ENCODE assay signal across 1 cellular context in genomic region chr19:38270587-38271167, GRCh38.
TF ChIP-seq lines count a peak whose summit lies in the region.

No MANE protein-coding gene starts in this region.

TF ChIP-seq in HEK293, 187 proteins besides CTCF, POLR2A, EP300 and RAD21 (continued from another document and continues in another):
- TF ChIP-seq, protein P1, sequence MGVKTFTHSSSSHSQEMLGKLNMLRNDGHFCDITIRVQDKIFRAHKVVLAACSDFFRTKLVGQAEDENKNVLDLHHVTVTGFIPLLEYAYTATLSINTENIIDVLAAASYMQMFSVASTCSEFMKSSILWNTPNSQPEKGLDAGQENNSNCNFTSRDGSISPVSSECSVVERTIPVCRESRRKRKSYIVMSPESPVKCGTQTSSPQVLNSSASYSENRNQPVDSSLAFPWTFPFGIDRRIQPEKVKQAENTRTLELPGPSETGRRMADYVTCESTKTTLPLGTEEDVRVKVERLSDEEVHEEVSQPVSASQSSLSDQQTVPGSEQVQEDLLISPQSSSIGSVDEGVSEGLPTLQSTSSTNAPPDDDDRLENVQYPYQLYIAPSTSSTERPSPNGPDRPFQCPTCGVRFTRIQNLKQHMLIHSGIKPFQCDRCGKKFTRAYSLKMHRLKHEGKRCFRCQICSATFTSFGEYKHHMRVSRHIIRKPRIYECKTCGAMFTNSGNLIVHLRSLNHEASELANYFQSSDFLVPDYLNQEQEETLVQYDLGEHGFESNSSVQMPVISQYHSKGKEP (tag by site-specific recombination; IDR thresholded peaks at IDR 0.05): peak; percentile 83
- TF ChIP-seq ZNF776 (tag by site-specific recombination; IDR thresholded peaks at IDR 0.05; ENCODE audit: borderline replicate concordance) (no peak), ZNF239 (tag by site-specific recombination; IDR thresholded peaks at IDR 0.05) (no peak), ZFP69B (tag by site-specific recombination; IDR thresholded peaks at IDR 0.05) (peak; percentile 60), ZNF223 (tag by site-specific recombination; IDR thresholded peaks at IDR 0.05) (no peak), ZNF121 (tag by site-specific recombination; IDR thresholded peaks at IDR 0.05) (no peak), ZNF19 (tag by site-specific recombination; IDR thresholded peaks at IDR 0.05; ENCODE audit: low read depth) (no peak), ZNF623 (tag by site-specific recombination; IDR thresholded peaks at IDR 0.05) (no peak), SP2 (tag by site-specific recombination; IDR thresholded peaks at IDR 0.05) (no peak), YY2 (tag by site-specific recombination; IDR thresholded peaks at IDR 0.05) (no peak; the same call in 1 of the 2 replicates), KLF7 (tag by site-specific recombination; IDR thresholded peaks at IDR 0.05; ENCODE audit: borderline replicate concordance) (peak; percentile 62; the same call in 1 of the 2 replicates), ZNF23 (tag by site-specific recombination; IDR thresholded peaks at IDR 0.05; ENCODE audit: borderline replicate concordance) (no peak), ZNF677 (tag by site-specific recombination; IDR thresholded peaks at IDR 0.05) (no peak), ZNF792 (tag by site-specific recombination; IDR thresholded peaks at IDR 0.05) (no peak), TRIM28 (IDR thresholded peaks at IDR 0.05; ENCODE audit: borderline replicate concordance, low read length) (no peak), ZNF280D (tag by site-specific recombination; IDR thresholded peaks at IDR 0.05) (no peak), ZBTB48 (tag by site-specific recombination; IDR thresholded peaks at IDR 0.05) (no peak), KLF16 (tag by site-specific recombination; IDR thresholded peaks at IDR 0.05) (no peak), ZNF350 (tag by site-specific recombination; IDR thresholded peaks at IDR 0.05) (no peak), HOXD13 (CRISPR knock-in tag; IDR thresholded peaks at IDR 0.05; ENCODE audit: borderline replicate concordance) (no peak), HOXC10 (CRISPR knock-in tag; IDR thresholded peaks at IDR 0.05) (no peak), ZNF510 (tag by site-specific recombination; IDR thresholded peaks at IDR 0.05; ENCODE audit: insufficient replicate concordance) (no peak), ZNF529 (tag by site-specific recombination; IDR thresholded peaks at IDR 0.05; ENCODE audit: insufficient replicate concordance) (no peak), ZSCAN4 (tag by site-specific recombination; IDR thresholded peaks at IDR 0.05) (no peak), GLIS1 (tag by site-specific recombination; IDR thresholded peaks at IDR 0.05) (peak; percentile 99), ZFP3 (tag by site-specific recombination; IDR thresholded peaks at IDR 0.05; ENCODE audit: low read depth) (0 out of 2 replicates have a peak, but pooled peaks have one; percentile 51), ZSCAN30 (tag by site-specific recombination; IDR thresholded peaks at IDR 0.05) (no peak), ZNF521 (tag by site-specific recombination; IDR thresholded peaks at IDR 0.05) (no peak), YY1 (tag by site-specific recombination; IDR thresholded peaks at IDR 0.05) (no peak), MYNN (tag by site-specific recombination; IDR thresholded peaks at IDR 0.05; ENCODE audit: borderline replicate concordance) (no peak), ZNF37A (tag by site-specific recombination; IDR thresholded peaks at IDR 0.05) (no peak), ZNF404 (tag by site-specific recombination; IDR thresholded peaks at IDR 0.05) (no peak), ZNF311 (tag by site-specific recombination; IDR thresholded peaks at IDR 0.05; ENCODE audit: borderline replicate concordance) (no peak), SALL2 (tag by site-specific recombination; IDR thresholded peaks at IDR 0.05; ENCODE audit: borderline replicate concordance) (no peak), ZBTB8A (tag by site-specific recombination; IDR thresholded peaks at IDR 0.05) (peak; percentile 73), ZNF658 (tag by site-specific recombination; IDR thresholded peaks at IDR 0.05) (no peak), ZNF416 (tag by site-specific recombination; IDR thresholded peaks at IDR 0.05) (no peak), ZNF580 (tag by site-specific recombination; IDR thresholded peaks at IDR 0.05) (no peak), ZBTB7A (tag by site-specific recombination; IDR thresholded peaks at IDR 0.05; ENCODE audit: low read depth) (no peak), ZNF530 (tag by site-specific recombination; IDR thresholded peaks at IDR 0.05; ENCODE audit: low read depth) (no peak), ZNF175 (tag by site-specific recombination; IDR thresholded peaks at IDR 0.05) (no peak), ZNF155 (tag by site-specific recombination; IDR thresholded peaks at IDR 0.05) (no peak), ZNF585B (tag by site-specific recombination; IDR thresholded peaks at IDR 0.05) (no peak), ZNF660 (tag by site-specific recombination; IDR thresholded peaks at IDR 0.05) (no peak), ZBTB20 (tag by site-specific recombination; IDR thresholded peaks at IDR 0.05) (peak; percentile 18; the same call in 1 of the 2 replicates), ZNF169 (tag by site-specific recombination; IDR thresholded peaks at IDR 0.05) (no peak), ZNF114 (tag by site-specific recombination; IDR thresholded peaks at IDR 0.05) (no peak), WT1 (tag by site-specific recombination; IDR thresholded peaks at IDR 0.05) (peak; percentile 91), ZNF266 (tag by site-specific recombination; IDR thresholded peaks at IDR 0.05; ENCODE audit: low read depth) (no peak), ZNF426 (tag by site-specific recombination; IDR thresholded peaks at IDR 0.05) (no peak), ZNF202 (tag by site-specific recombination; IDR thresholded peaks at IDR 0.05; ENCODE audit: borderline replicate concordance) (no peak)
- TF ChIP-seq, protein P2, sequence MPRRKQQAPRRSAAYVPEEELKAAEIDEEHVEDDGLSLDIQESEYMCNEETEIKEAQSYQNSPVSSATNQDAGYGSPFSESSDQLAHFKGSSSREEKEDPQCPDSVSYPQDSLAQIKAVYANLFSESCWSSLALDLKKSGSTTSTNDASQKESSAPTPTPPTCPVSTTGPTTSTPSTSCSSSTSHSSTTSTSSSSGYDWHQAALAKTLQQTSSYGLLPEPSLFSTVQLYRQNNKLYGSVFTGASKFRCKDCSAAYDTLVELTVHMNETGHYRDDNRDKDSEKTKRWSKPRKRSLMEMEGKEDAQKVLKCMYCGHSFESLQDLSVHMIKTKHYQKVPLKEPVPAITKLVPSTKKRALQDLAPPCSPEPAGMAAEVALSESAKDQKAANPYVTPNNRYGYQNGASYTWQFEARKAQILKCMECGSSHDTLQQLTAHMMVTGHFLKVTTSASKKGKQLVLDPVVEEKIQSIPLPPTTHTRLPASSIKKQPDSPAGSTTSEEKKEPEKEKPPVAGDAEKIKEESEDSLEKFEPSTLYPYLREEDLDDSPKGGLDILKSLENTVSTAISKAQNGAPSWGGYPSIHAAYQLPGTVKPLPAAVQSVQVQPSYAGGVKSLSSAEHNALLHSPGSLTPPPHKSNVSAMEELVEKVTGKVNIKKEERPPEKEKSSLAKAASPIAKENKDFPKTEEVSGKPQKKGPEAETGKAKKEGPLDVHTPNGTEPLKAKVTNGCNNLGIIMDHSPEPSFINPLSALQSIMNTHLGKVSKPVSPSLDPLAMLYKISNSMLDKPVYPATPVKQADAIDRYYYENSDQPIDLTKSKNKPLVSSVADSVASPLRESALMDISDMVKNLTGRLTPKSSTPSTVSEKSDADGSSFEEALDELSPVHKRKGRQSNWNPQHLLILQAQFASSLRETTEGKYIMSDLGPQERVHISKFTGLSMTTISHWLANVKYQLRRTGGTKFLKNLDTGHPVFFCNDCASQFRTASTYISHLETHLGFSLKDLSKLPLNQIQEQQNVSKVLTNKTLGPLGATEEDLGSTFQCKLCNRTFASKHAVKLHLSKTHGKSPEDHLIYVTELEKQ (tag by site-specific recombination; IDR thresholded peaks at IDR 0.05; ENCODE audit: borderline replicate concordance): no peak; the same call in none of the 2 replicates
- TF ChIP-seq, protein P3, sequence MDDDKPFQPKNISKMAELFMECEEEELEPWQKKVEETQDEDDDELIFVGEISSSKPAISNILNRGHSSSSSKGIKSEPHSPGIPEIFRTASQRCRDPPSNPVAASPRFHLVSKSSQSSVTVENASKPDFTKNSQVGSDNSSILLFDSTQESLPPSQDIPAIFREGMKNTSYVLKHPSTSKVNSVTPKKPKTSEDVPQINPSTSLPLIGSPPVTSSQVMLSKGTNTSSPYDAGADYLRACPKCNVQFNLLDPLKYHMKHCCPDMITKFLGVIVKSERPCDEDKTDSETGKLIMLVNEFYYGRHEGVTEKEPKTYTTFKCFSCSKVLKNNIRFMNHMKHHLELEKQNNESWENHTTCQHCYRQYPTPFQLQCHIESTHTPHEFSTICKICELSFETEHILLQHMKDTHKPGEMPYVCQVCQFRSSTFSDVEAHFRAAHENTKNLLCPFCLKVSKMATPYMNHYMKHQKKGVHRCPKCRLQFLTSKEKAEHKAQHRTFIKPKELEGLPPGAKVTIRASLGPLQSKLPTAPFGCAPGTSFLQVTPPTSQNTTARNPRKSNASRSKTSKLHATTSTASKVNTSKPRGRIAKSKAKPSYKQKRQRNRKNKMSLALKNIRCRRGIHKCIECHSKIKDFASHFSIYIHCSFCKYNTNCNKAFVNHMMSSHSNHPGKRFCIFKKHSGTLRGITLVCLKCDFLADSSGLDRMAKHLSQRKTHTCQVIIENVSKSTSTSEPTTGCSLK (tag by site-specific recombination; IDR thresholded peaks at IDR 0.05): no peak
- TF ChIP-seq, protein P4, sequence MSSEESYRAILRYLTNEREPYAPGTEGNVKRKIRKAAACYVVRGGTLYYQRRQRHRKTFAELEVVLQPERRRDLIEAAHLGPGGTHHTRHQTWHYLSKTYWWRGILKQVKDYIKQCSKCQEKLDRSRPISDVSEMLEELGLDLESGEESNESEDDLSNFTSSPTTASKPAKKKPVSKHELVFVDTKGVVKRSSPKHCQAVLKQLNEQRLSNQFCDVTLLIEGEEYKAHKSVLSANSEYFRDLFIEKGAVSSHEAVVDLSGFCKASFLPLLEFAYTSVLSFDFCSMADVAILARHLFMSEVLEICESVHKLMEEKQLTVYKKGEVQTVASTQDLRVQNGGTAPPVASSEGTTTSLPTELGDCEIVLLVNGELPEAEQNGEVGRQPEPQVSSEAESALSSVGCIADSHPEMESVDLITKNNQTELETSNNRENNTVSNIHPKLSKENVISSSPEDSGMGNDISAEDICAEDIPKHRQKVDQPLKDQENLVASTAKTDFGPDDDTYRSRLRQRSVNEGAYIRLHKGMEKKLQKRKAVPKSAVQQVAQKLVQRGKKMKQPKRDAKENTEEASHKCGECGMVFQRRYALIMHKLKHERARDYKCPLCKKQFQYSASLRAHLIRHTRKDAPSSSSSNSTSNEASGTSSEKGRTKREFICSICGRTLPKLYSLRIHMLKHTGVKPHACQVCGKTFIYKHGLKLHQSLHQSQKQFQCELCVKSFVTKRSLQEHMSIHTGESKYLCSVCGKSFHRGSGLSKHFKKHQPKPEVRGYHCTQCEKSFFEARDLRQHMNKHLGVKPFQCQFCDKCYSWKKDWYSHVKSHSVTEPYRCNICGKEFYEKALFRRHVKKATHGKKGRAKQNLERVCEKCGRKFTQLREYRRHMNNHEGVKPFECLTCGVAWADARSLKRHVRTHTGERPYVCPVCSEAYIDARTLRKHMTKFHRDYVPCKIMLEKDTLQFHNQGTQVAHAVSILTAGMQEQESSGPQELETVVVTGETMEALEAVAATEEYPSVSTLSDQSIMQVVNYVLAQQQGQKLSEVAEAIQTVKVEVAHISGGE (tag by site-specific recombination; conservative IDR thresholded peaks at IDR 0.05; ENCODE audit: low read depth): no peak
- TF ChIP-seq, protein P5, sequence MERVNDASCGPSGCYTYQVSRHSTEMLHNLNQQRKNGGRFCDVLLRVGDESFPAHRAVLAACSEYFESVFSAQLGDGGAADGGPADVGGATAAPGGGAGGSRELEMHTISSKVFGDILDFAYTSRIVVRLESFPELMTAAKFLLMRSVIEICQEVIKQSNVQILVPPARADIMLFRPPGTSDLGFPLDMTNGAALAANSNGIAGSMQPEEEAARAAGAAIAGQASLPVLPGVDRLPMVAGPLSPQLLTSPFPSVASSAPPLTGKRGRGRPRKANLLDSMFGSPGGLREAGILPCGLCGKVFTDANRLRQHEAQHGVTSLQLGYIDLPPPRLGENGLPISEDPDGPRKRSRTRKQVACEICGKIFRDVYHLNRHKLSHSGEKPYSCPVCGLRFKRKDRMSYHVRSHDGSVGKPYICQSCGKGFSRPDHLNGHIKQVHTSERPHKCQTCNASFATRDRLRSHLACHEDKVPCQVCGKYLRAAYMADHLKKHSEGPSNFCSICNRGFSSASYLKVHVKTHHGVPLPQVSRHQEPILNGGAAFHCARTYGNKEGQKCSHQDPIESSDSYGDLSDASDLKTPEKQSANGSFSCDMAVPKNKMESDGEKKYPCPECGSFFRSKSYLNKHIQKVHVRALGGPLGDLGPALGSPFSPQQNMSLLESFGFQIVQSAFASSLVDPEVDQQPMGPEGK (tag by site-specific recombination; IDR thresholded peaks at IDR 0.05): peak; percentile 26; the same call in 1 of the 2 replicates
